Comparison of ENCODE assay signal across 8 cellular contexts in the genomic region with DNA sequence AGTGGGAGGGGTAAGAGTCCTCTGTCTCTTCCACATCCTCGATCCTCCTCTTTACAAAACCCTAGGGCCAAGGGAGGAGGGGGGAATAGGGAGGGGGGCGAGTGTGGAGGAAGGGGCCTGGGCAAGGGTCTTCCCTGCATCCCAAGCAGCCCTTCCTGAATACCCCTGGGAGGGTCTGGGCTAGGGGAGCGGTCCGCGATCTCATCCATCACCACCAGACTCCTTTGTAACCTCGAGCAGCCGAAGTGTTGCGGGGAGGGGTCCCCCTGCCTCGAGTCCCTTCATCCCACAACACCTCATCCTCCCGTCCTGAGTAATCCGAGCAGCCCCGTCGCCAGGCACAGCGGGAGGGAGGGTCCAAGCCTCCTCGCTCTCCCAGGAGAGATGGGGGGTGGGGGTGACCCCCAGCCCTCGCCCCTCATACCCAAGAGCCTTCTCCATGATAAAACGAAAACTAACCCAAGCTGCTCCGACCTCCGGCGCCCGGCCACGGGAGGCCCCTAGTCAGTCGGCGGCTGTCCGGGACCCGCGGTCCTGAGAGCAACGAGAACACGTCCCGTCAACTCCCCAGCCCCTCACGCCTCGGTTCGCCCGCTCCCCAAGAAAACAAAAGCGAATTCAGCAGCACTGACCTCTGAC. TPM values are rescaled to one million over a fixed set of nuclear protein-coding genes. Genes with fewer than 3 reads are reported as not detected.
A peak's percentile ranks its signal among the peaks of the same experiment; 100 is the strongest.
DNase-seq lines count a peak whose midpoint lies in the region; ATAC-seq lines count a peak whose summit lies in the region.

No MANE protein-coding gene starts in this region.

- no peaks in the 10 kb centered on the region for H3K4me1 ChIP-seq in iPS-15b (ENCODE audit: control insufficient read depth, insufficient read depth, low read length)
- H3K4me1 ChIP-seq in stomach smooth muscle (ENCODE audit: control insufficient read depth, insufficient read depth, low read length), result peaks cover 27% of the 10 kb centered on the region

- H3K9me3 Mint-ChIP-seq in T-helper 1 cell treated with Interleukin-12 subunit alpha and Interleukin-12 subunit beta and Interleukin-4 antibody, amounts not matched to agents 30 μg/mL and 1 μg/mL, for 36 hours, result no peaks in the 10 kb centered on the region
- H3K9me3 Mint-ChIP-seq in activated CD4-positive, alpha-beta memory T cell treated with anti-CD3 and anti-CD28 coated beads, Interleukin-2, amount 10 ng/mL, durations not matched to agents 7 days and 5 days, result no peaks in the 10 kb centered on the region

- no peak overlapping the region for H3K9ac ChIP-seq in iPS-15b (ENCODE audit: low read depth, low read length)
- no peak overlapping the region for H3K9ac ChIP-seq in stomach smooth muscle (ENCODE audit: low read length in 2 of 2)

- H3K9me3 ChIP-seq in iPS-15b (ENCODE audit: control insufficient read depth, insufficient read depth, low read length) (no peaks in the 10 kb centered on the region), stomach smooth muscle (ENCODE audit: control insufficient read depth in 2 of 2, low read length in 2 of 2) (no peaks in the 10 kb centered on the region)

- peaks cover 8% of the 10 kb centered on the region for H3K4me1 Mint-ChIP-seq in T-helper 1 cell treated with Interleukin-12 subunit alpha and Interleukin-12 subunit beta and Interleukin-4 antibody, amounts not matched to agents 30 μg/mL and 1 μg/mL, for 36 hours (ENCODE audit: low read depth)
- H3K4me1 Mint-ChIP-seq in activated CD4-positive, alpha-beta memory T cell treated with anti-CD3 and anti-CD28 coated beads, Interleukin-2, amount 10 ng/mL, durations not matched to agents 7 days and 5 days, result peaks cover 14% of the 10 kb centered on the region

- H3K27me3 Mint-ChIP-seq in T-helper 1 cell treated with Interleukin-12 subunit alpha and Interleukin-12 subunit beta and Interleukin-4 antibody, amounts not matched to agents 30 μg/mL and 1 μg/mL, for 36 hours (ENCODE audit: low read depth), result peaks cover 57% of the 10 kb centered on the region
- H3K27me3 Mint-ChIP-seq in activated CD4-positive, alpha-beta memory T cell treated with anti-CD3 and anti-CD28 coated beads, Interleukin-2, amount 10 ng/mL, durations not matched to agents 7 days and 5 days, result peaks cover 29% of the 10 kb centered on the region

- ATAC-seq in HG03045 (IDR thresholded peaks at IDR 0.05; ENCODE audit: unreplicated experiment), result peak; percentile 18

- no peak overlapping the region for H3K27ac ChIP-seq in stomach smooth muscle (ENCODE audit: low read length)

- H3K27me3 ChIP-seq in iPS-15b (ENCODE audit: control insufficient read depth, insufficient read depth, low read length) (peaks cover 25% of the 10 kb centered on the region), stomach smooth muscle (ENCODE audit: control insufficient read depth in 1 of 2, insufficient read depth in 2 of 2, low read length in 2 of 2) (peaks cover 4% of the 10 kb centered on the region in 2 donors)

- POLR2A ChIA-PET in activated CD4-positive, alpha-beta memory T cell treated with anti-CD3 and anti-CD28 coated beads, Interleukin-2, amount 10 ng/mL, durations not matched to agents 7 days and 5 days (lab: Charles Lee), result interaction anchor here (0.9 kb wide), 2 partner anchors 10 to 30 kb away, joined by 4 read pairs; no protein-coding TSS in a partner anchor

- H3K27ac Mint-ChIP-seq in T-helper 1 cell treated with Interleukin-12 subunit alpha and Interleukin-12 subunit beta and Interleukin-4 antibody, amounts not matched to agents 30 μg/mL and 1 μg/mL, for 36 hours, result no peak overlapping the region
- no peak overlapping the region for H3K27ac Mint-ChIP-seq in activated CD4-positive, alpha-beta memory T cell treated with anti-CD3 and anti-CD28 coated beads, Interleukin-2, amount 10 ng/mL, durations not matched to agents 7 days and 5 days

- CTCF ChIA-PET in activated CD4-positive, alpha-beta memory T cell treated with anti-CD3 and anti-CD28 coated beads, Interleukin-2, amount 10 ng/mL, durations not matched to agents 7 days and 5 days (lab: Charles Lee), result interaction anchor here (0.8 to 1.5 kb wide), 5 partner anchors 23 to 73 kb away, joined by 4 to 5 read pairs (median 4); no protein-coding TSS in a partner anchor

- peak overlapping the region; percentile 39 for H3K4me3 Mint-ChIP-seq in T-helper 1 cell treated with Interleukin-12 subunit alpha and Interleukin-12 subunit beta and Interleukin-4 antibody, amounts not matched to agents 30 μg/mL and 1 μg/mL, for 36 hours
- peak overlapping the region; percentile 28 for H3K4me3 Mint-ChIP-seq in activated CD4-positive, alpha-beta memory T cell treated with anti-CD3 and anti-CD28 coated beads, Interleukin-2, amount 10 ng/mL, durations not matched to agents 7 days and 5 days

- no peaks in the 10 kb centered on the region for H3K36me3 Mint-ChIP-seq in T-helper 1 cell treated with Interleukin-12 subunit alpha and Interleukin-12 subunit beta and Interleukin-4 antibody, amounts not matched to agents 30 μg/mL and 1 μg/mL, for 36 hours (ENCODE audit: low read depth)
- no peaks in the 10 kb centered on the region for H3K36me3 Mint-ChIP-seq in activated CD4-positive, alpha-beta memory T cell treated with anti-CD3 and anti-CD28 coated beads, Interleukin-2, amount 10 ng/mL, durations not matched to agents 7 days and 5 days (ENCODE audit: low read depth)

- H3K36me3 ChIP-seq in iPS-15b (ENCODE audit: control insufficient read depth, insufficient read depth, low read length) (no peaks in the 10 kb centered on the region), stomach smooth muscle (ENCODE audit: control insufficient read depth in 2 of 2, insufficient read depth in 2 of 2, low read length in 2 of 2) (no peaks in the 10 kb centered on the region)

- DNase-seq in T-helper 1 cell, result no peak
- DNase-seq in activated CD4-positive, alpha-beta memory T cell treated with anti-CD3 and anti-CD28 coated beads, Interleukin-2, amount 10 ng/mL, durations not matched to agents 7 days and 5 days, result no peak
- no peak for DNase-seq in NCI-H2227 (lab: John Stamatoyannopoulos, UW; ENCODE audit: unreplicated experiment)
- no peak for DNase-seq in cerebellar cortex (ENCODE audit: low spot score)

- H3K4me3 ChIP-seq in iPS-15b (ENCODE audit: low read depth, low read length) (peak overlapping the region; percentile 45), stomach smooth muscle (ENCODE audit: low read length in 2 of 2) (peak overlapping the region; percentile 69 to 74)

RNA-seq across cellular contexts. Expression of a gene that starts 0.5 kb away (rescaled TPM):
- total RNA-seq in activated CD4-positive, alpha-beta memory T cell treated with anti-CD3 and anti-CD28 coated beads, Interleukin-2, amount 10 ng/mL, durations not matched to agents 7 days and 5 days, result under 1 TPM; 0.38 to 0.53 TPM
